Comparison of ENCODE assay signal across 27 cellular contexts in genomic region chr2:143399679-143400078, GRCh38.
A peak's percentile ranks its signal among the peaks of the same experiment; 100 is the strongest.
DNase-seq lines count a peak whose midpoint lies in the region; ATAC-seq, FAIRE-seq and TF ChIP-seq lines count a peak whose summit lies in the region.
"Had no signal": no experiment of that assay in that cellular context is flagged by ENCODE, and none has a peak within 500 bp of the region (broad histone marks: within the 10 kb centered on the region; RNA-seq: fewer than 3 reads in every experiment).

No MANE protein-coding gene starts in this region.

- no peaks in the 10 kb centered on the region for H3K9me3 Mint-ChIP-seq in CD4-positive, alpha-beta T cell
- peaks cover 0 to 2% (median 0%) of the 10 kb centered on the region in 5 experiments for H3K9me3 Mint-ChIP-seq in brain
- H3K9me3 Mint-ChIP-seq in naive thymus-derived CD8-positive, alpha-beta T cell: no peaks in the 10 kb centered on the region
- H3K9me3 Mint-ChIP-seq: CD4-positive, alpha-beta memory T cell; neural crest cell; stimulated activated naive B cell treated with anti-CD40 and anti-IgM and Interleukin-4, amounts not matched to agents 10 μg/mL and 1 μg/mL and 100 μg/mL, for 72 hours had no signal

- no peaks in the 10 kb centered on the region for H4K20me1 ChIP-seq in keratinocyte (ENCODE audit: control insufficient read depth, extremely low read depth, insufficient read depth, low read length)

- DNase-seq in CD4-positive, alpha-beta T cell: no peak
- DNase-seq in keratinocyte (ENCODE audit: low read depth, low spot score) (no peak), kidney tubule cell (ENCODE audit: low spot score) (no peak), iPS-NIHi11 (ENCODE audit: low spot score) (no peak)
- DNase-seq in naive thymus-derived CD8-positive, alpha-beta T cell: no peak
- DNase-seq: activated CD4-positive, alpha-beta T cell treated with anti-CD3 and anti-CD28 coated beads, Interleukin-2, amount 50 U/mL, for 1 hour; activated CD8-positive, alpha-beta memory T cell treated with anti-CD3 and anti-CD28 coated beads, Interleukin-2, amount 50 U/mL, for 48 hours; activated effector memory CD4-positive, alpha-beta T cell treated with anti-CD3 and anti-CD28 coated beads, Interleukin-2, amount 50 U/mL, for 16 hours; adrenal gland; CD4-positive, alpha-beta memory T cell; DMS53; H7; left lung; NCI-H2081; stimulated activated CD4-positive, alpha-beta T cell treated with anti-CD3 and anti-CD28 coated beads, Interleukin-1b, Interleukin-23, amount 100 ng/mL, for 48 hours; stimulated activated naive B cell treated with anti-CD40 and anti-IgM and Interleukin-4, amounts not matched to agents 10 μg/mL and 1 μg/mL and 100 μg/mL, for 72 hours; thyroid gland had no signal

- H3K36me3 Mint-ChIP-seq in CD4-positive, alpha-beta T cell (ENCODE audit: low read depth): peaks cover 20% of the 10 kb centered on the region
- no peaks in the 10 kb centered on the region for H3K36me3 Mint-ChIP-seq in brain
- H3K36me3 Mint-ChIP-seq in naive thymus-derived CD8-positive, alpha-beta T cell: peaks cover 0 to 31% (median 0%) of the 10 kb centered on the region in 3 donors

- peaks cover 17% of the 10 kb centered on the region for H3K4me1 ChIP-seq in HEK293 (ENCODE audit: control insufficient read depth, insufficient read depth, low read length)
- peaks cover 15% of the 10 kb centered on the region for H3K4me1 ChIP-seq in keratinocyte (ENCODE audit: control insufficient read depth, extremely low read depth, insufficient read depth, low read length)
- H3K4me1 ChIP-seq: adrenal gland, thyroid gland had no signal

- no peak overlapping the region for H3K4me3 Mint-ChIP-seq in CD4-positive, alpha-beta T cell
- H3K4me3 Mint-ChIP-seq in brain: no peak overlapping the region
- no peak overlapping the region for H3K4me3 Mint-ChIP-seq in naive thymus-derived CD8-positive, alpha-beta T cell
- H3K4me3 Mint-ChIP-seq: neural crest cell; stimulated activated naive B cell treated with anti-CD40 and anti-IgM and Interleukin-4, amounts not matched to agents 10 μg/mL and 1 μg/mL and 100 μg/mL, for 72 hours had no signal

- ATAC-seq in CD4-positive, alpha-beta T cell (ENCODE audit: poor library complexity): no peak
- no peak for ATAC-seq in GM19467 (IDR thresholded peaks at IDR 0.05; ENCODE audit: unreplicated experiment)
- no peak for ATAC-seq in naive thymus-derived CD8-positive, alpha-beta T cell
- ATAC-seq: left lung; stimulated activated naive B cell treated with anti-CD40 and anti-IgM and Interleukin-4, amounts not matched to agents 10 μg/mL and 1 μg/mL and 100 μg/mL, for 72 hours had no signal

- H3K36me3 ChIP-seq in HEK293 (ENCODE audit: control insufficient read depth in 2 of 2, insufficient read depth in 1 of 2, low read length in 2 of 2) (no peaks in the 10 kb centered on the region), keratinocyte (ENCODE audit: control insufficient read depth in 2 of 2, extremely low read depth in 1 of 2, insufficient read depth in 2 of 2, low read length in 2 of 2) (no peaks in the 10 kb centered on the region)
- H3K36me3 ChIP-seq: adrenal gland, cardiac muscle cell, left lung, SJCRH30, thyroid gland had no signal

- CTCF ChIA-PET in CD4-positive, alpha-beta T cell (lab: Charles Lee): interaction anchor here (1.3 kb wide), 1 partner anchor 15 kb away, joined by 3 read pairs; no protein-coding TSS in a partner anchor
- CTCF ChIA-PET in HEK293 (lab: Yijun Ruan, JAX): interaction anchor here (0.8 kb wide), 1 partner anchor 135 kb away, joined by 4 read pairs; no protein-coding TSS in a partner anchor

- H3K27me3 Mint-ChIP-seq in CD4-positive, alpha-beta T cell: no peaks in the 10 kb centered on the region
- H3K27me3 Mint-ChIP-seq in brain: peaks cover 3% of the 10 kb centered on the region
- H3K27me3 Mint-ChIP-seq in naive thymus-derived CD8-positive, alpha-beta T cell: no peaks in the 10 kb centered on the region
- H3K27me3 Mint-ChIP-seq: CD4-positive, alpha-beta memory T cell; stimulated activated naive B cell treated with anti-CD40 and anti-IgM and Interleukin-4, amounts not matched to agents 10 μg/mL and 1 μg/mL and 100 μg/mL, for 72 hours had no signal

- TF ChIP-seq CTCF in CD4-positive, alpha-beta T cell (IDR thresholded peaks at IDR 0.05): no peak
- TF ChIP-seq CTCF in HEK293 (tag by site-specific recombination; IDR thresholded peaks at IDR 0.05) (no peak), brain (conservative IDR thresholded peaks at IDR 0.05) (no peak), keratinocyte (optimal IDR thresholded peaks at IDR 0.05 in 1 of 3, IDR thresholded peaks at IDR 0.05 in 1 of 3, conservative IDR thresholded peaks at IDR 0.05 in 1 of 3; ENCODE audit: extremely low read depth in 1 of 3, insufficient read depth in 2 of 3, low read length in 3 of 3) (no peak)

- H3K9me1 ChIP-seq in keratinocyte (ENCODE audit: control insufficient read depth, extremely low read depth, insufficient read depth, low read length): no peaks in the 10 kb centered on the region

- H3K4me1 Mint-ChIP-seq in CD4-positive, alpha-beta T cell (ENCODE audit: low read depth): peaks cover 72% of the 10 kb centered on the region
- peaks cover 22% of the 10 kb centered on the region for H3K4me1 Mint-ChIP-seq in brain
- H3K4me1 Mint-ChIP-seq in naive thymus-derived CD8-positive, alpha-beta T cell: peaks cover 18 to 44% (median 34%) of the 10 kb centered on the region in 4 donors
- H3K4me1 Mint-ChIP-seq: neural crest cell had no signal

- peak overlapping the region; percentile 19 for H3K27ac Mint-ChIP-seq in CD4-positive, alpha-beta T cell
- H3K27ac Mint-ChIP-seq in brain: peak overlapping the region in 3 of 5 experiments; percentile 36 to 94 (median 76)
- H3K27ac Mint-ChIP-seq in naive thymus-derived CD8-positive, alpha-beta T cell: peak overlapping the region in 2 of 10 donors; percentile 42 to 61
- H3K27ac Mint-ChIP-seq: progenitor cell of endocrine pancreas; stimulated activated naive B cell treated with anti-CD40 and anti-IgM and Interleukin-4, amounts not matched to agents 10 μg/mL and 1 μg/mL and 100 μg/mL, for 72 hours had no signal

- dilution Hi-C loops in keratinocyte (cut with MboI; ENCODE audit: extremely low pct_ligation_motif_present, low sequenced_read_pairs): no loop called here

- no peaks in the 10 kb centered on the region for H3K79me2 ChIP-seq in keratinocyte (ENCODE audit: control insufficient read depth, insufficient read depth, low read length)

- H3K27me3 ChIP-seq in CD4-positive, alpha-beta T cell (ENCODE audit: control insufficient read depth, insufficient read depth, low read length): no peaks in the 10 kb centered on the region
- H3K27me3 ChIP-seq in keratinocyte (ENCODE audit: control insufficient read depth, extremely low read depth, insufficient read depth, low read length): no peaks in the 10 kb centered on the region
- H3K27me3 ChIP-seq: adrenal gland, cardiac muscle cell, left lung, SJCRH30, thyroid gland had no signal

- peak; percentile 43 for FAIRE-seq in keratinocyte (lab: Jason Lieb, UNC)
- FAIRE-seq: endometrium, frontal cortex had no signal

- H3K4me3 ChIP-seq in HEK293 (ENCODE audit: low read depth, low read length): no peak overlapping the region
- no peak overlapping the region for H3K4me3 ChIP-seq in keratinocyte (ENCODE audit: control insufficient read depth in 2 of 3, extremely low read depth in 1 of 3, insufficient read depth in 2 of 3, low read depth in 1 of 3, low read length in 3 of 3)
- H3K4me3 ChIP-seq: adrenal gland, cardiac muscle cell, left lung, SJCRH30, thyroid gland had no signal

- POLR2A ChIA-PET in CD4-positive, alpha-beta T cell (lab: Charles Lee): no interaction called here
- POLR2A ChIA-PET in HEK293 (lab: Yijun Ruan, JAX): no interaction called here
- POLR2A ChIA-PET in naive thymus-derived CD8-positive, alpha-beta T cell (lab: Charles Lee): no interaction called here

- intact Hi-C loops in CD4-positive, alpha-beta T cell (cut with DNase I, micrococcal nuclease): no loop called here

- no peaks in the 10 kb centered on the region for H3K9me3 ChIP-seq in CD4-positive, alpha-beta T cell (ENCODE audit: control insufficient read depth, low read length)
- H3K9me3 ChIP-seq in HEK293 (ENCODE audit: control insufficient read depth, insufficient read depth, low read depth, low read length) (no peaks in the 10 kb centered on the region), keratinocyte (ENCODE audit: control insufficient read depth, low read depth, low read length) (no peaks in the 10 kb centered on the region)
- H3K9me3 ChIP-seq: adrenal gland, left lung, SJCRH30, thyroid gland had no signal

- no peak overlapping the region for H3K4me2 ChIP-seq in keratinocyte (ENCODE audit: control insufficient read depth, extremely low read depth, insufficient read depth, low read depth, low read length)
- H3K4me2 ChIP-seq: KMS-11 had no signal

- no peak overlapping the region for H3K9ac ChIP-seq in keratinocyte (ENCODE audit: control insufficient read depth, extremely low read depth, insufficient read depth, low read length)
- H3K9ac ChIP-seq: KMS-11 had no signal

- H2AFZ ChIP-seq in keratinocyte (ENCODE audit: control insufficient read depth, low read length): no peak overlapping the region

- H3K27ac ChIP-seq in CD4-positive, alpha-beta T cell (ENCODE audit: low read depth, low read length): no peak overlapping the region
- H3K27ac ChIP-seq in HEK293 (ENCODE audit: extremely low read depth, low read depth, low read length) (no peak overlapping the region), keratinocyte (ENCODE audit: control insufficient read depth, insufficient read depth, low read length) (no peak overlapping the region)
- H3K27ac ChIP-seq: adrenal gland, cardiac muscle cell, KMS-11, left lung, SJCRH30, thyroid gland had no signal

TF ChIP-seq in HEK293, 187 proteins besides CTCF, POLR2A, EP300 and RAD21:
- TF ChIP-seq SALL2 (tag by site-specific recombination; IDR thresholded peaks at IDR 0.05; ENCODE audit: borderline replicate concordance) (no peak), ZBTB48 (tag by site-specific recombination; IDR thresholded peaks at IDR 0.05) (no peak), ZEB2 (tag by site-specific recombination; IDR thresholded peaks at IDR 0.05) (no peak), ZNF140 (tag by site-specific recombination; IDR thresholded peaks at IDR 0.05) (no peak), KLF10 (tag by site-specific recombination; IDR thresholded peaks at IDR 0.05) (no peak), SCRT2 (tag by site-specific recombination; IDR thresholded peaks at IDR 0.05) (peak; percentile 74), GFI1B (tag by site-specific recombination; IDR thresholded peaks at IDR 0.05) (no peak)
